Comparison of ENCODE assay signal across 15 cellular contexts in the genomic region with DNA sequence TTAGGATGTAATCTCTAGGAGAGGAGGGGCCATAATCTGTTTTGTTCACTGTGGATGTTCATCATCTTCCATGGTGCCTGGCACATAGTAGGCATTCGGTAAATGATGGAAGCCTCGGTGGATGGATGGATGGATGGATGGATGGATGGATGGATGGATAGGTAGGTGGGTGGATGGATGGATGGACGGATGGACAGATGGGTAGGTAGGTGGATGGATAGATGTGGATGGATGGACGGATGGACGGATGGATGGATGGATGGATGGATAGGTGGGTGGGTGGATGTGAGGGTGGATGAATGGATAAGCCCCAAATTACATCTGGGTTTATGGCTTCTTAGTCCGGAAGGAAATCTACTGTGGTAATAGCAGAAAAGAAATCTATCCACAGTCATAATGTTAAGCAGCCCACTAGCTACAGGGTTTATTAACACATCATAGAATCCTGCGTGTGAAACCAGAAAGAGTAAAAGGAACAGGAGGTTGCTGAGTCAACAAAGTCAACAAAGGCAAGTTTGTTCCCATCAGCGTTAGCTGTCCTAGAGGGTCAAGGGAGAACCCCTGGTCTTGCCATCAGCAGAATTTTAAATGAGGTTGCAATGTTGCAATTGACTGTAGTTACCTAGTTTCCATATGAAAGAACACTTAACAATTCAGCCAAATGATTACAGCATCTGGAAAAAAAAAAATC.
"Had no signal": no experiment of that assay in that cellular context is flagged by ENCODE, and none has a peak within 500 bp of the region (broad histone marks: within the 10 kb centered on the region; RNA-seq: fewer than 3 reads in every experiment).

No MANE protein-coding gene starts in this region.

- ATAC-seq: activated naive CD8-positive, alpha-beta T cell treated with anti-CD3 and anti-CD28 coated beads, Interleukin-2, amount 50 U/mL, for 24 hours; activated T-cell treated with anti-CD3 and anti-CD28 coated beads, Interleukin-2, amount 50 U/mL, for 72 hours; body of pancreas; gastroesophageal sphincter; left ventricle myocardium superior; sciatic nerve; stimulated activated naive B cell treated with anti-CD40 and anti-IgM and Interleukin-4, amounts not matched to agents 10 μg/mL and 1 μg/mL and 100 μg/mL, for 72 hours had no signal

- H3K27ac ChIP-seq: body of pancreas, gastroesophageal sphincter, prostate gland, spleen had no signal

- H3K9me3 ChIP-seq: body of pancreas, gastroesophageal sphincter, prostate gland, spleen had no signal

- H3K36me3 ChIP-seq: gastroesophageal sphincter, prostate gland, spleen had no signal

- H3K4me3 ChIP-seq: body of pancreas, gastroesophageal sphincter, prostate gland, spleen had no signal

- H3K4me1 ChIP-seq: gastroesophageal sphincter, prostate gland, spleen had no signal

- H3K27me3 ChIP-seq: body of pancreas had no signal

- DNase-seq: activated CD4-positive, alpha-beta memory T cell treated with anti-CD3 and anti-CD28 coated beads, Interleukin-2, amount 10 ng/mL, durations not matched to agents 7 days and 5 days; activated naive CD4-positive, alpha-beta T cell; activated naive CD8-positive, alpha-beta T cell treated with anti-CD3 and anti-CD28 coated beads, Interleukin-2, amount 50 U/mL, for 24 hours; activated T-cell treated with anti-CD3 and anti-CD28 coated beads, Interleukin-2, amount 50 U/mL, for 72 hours; body of pancreas; kidney; left ventricle myocardium superior; spleen; stimulated activated CD4-positive, alpha-beta T cell treated with anti-CD3 and anti-CD28 coated beads, Interleukin-2, amount 100 ng/mL, for 24 hours; stimulated activated naive B cell treated with anti-CD40 and anti-IgM and Interleukin-4, amounts not matched to agents 10 μg/mL and 1 μg/mL and 100 μg/mL, for 72 hours; SW 1271; trophoblast cell had no signal
